ENCODE assay signal across 3 cellular contexts in genomic region chr16:84817206-84817605, GRCh38.
TF ChIP-seq lines count a peak whose summit lies in the region.

No MANE protein-coding gene starts in this region.

TF ChIP-seq in IMR-90, 13 proteins besides CTCF, POLR2A, EP300 and RAD21:
- TF ChIP-seq MXI1 (IDR thresholded peaks at IDR 0.05; ENCODE audit: borderline replicate concordance, low read depth, low read length), result no peak
- TF ChIP-seq ELK1 (IDR thresholded peaks at IDR 0.05; ENCODE audit: borderline replicate concordance, low read depth, low read length), result no peak
- no peak for TF ChIP-seq CEBPB (IDR thresholded peaks at IDR 0.05; ENCODE audit: low read depth, low read length)
- TF ChIP-seq MAZ (IDR thresholded peaks at IDR 0.05; ENCODE audit: borderline replicate concordance, low read depth, low read length), result no peak
- TF ChIP-seq CHD1 (IDR thresholded peaks at IDR 0.05; ENCODE audit: low read depth, low read length), result no peak
- no peak for TF ChIP-seq SMC3 (IDR thresholded peaks at IDR 0.05; ENCODE audit: low read depth, low read length)
- TF ChIP-seq NFE2L2 (IDR thresholded peaks at IDR 0.05; ENCODE audit: low read depth, low read length), result no peak

TF ChIP-seq in H1, 55 proteins besides CTCF, POLR2A, EP300 and RAD21:
- TF ChIP-seq SUZ12 (IDR thresholded peaks at IDR 0.05; ENCODE audit: low read length) (no peak), BACH1 (IDR thresholded peaks at IDR 0.05; ENCODE audit: low read length) (no peak), SIN3A (conservative IDR thresholded peaks at IDR 0.05 in 1 of 2, IDR thresholded peaks at IDR 0.05 in 1 of 2; ENCODE audit: low read depth in 1 of 2, low read length in 2 of 2) (no peak), SIRT6 (IDR thresholded peaks at IDR 0.05; ENCODE audit: low read length) (no peak), CHD2 (IDR thresholded peaks at IDR 0.05; ENCODE audit: low read length) (no peak), KDM5A (IDR thresholded peaks at IDR 0.05; ENCODE audit: low read length) (no peak), NRF1 (IDR thresholded peaks at IDR 0.05; ENCODE audit: low read depth, low read length) (no peak), KDM4A (IDR thresholded peaks at IDR 0.05; ENCODE audit: low read depth, low read length, severe bottlenecking) (no peak), TAF7 (optimal IDR thresholded peaks at IDR 0.05; ENCODE audit: borderline replicate concordance, low read depth, low read length) (no peak), CHD1 (IDR thresholded peaks at IDR 0.05; ENCODE audit: low read depth, low read length) (no peak), CTBP2 (IDR thresholded peaks at IDR 0.05; ENCODE audit: borderline replicate concordance, insufficient read depth, insufficient read length, low read length) (no peak), TCF12 (IDR thresholded peaks at IDR 0.05; ENCODE audit: low read depth, low read length) (no peak), CEBPB (IDR thresholded peaks at IDR 0.05; ENCODE audit: low read depth, low read length) (no peak), JUN (IDR thresholded peaks at IDR 0.05; ENCODE audit: low read depth, low read length) (no peak), GABPA (IDR thresholded peaks at IDR 0.05; ENCODE audit: borderline replicate concordance, insufficient read depth, low read length) (no peak), CREB1 (IDR thresholded peaks at IDR 0.05) (no peak), KDM1A (IDR thresholded peaks at IDR 0.05; ENCODE audit: borderline replicate concordance, low read length) (no peak), POU5F1 (IDR thresholded peaks at IDR 0.05; ENCODE audit: low read depth, low read length) (no peak), SP2 (IDR thresholded peaks at IDR 0.05; ENCODE audit: low read length) (no peak), MAFK (IDR thresholded peaks at IDR 0.05; ENCODE audit: low read depth, low read length) (no peak)

TF ChIP-seq in WTC11, 78 proteins besides CTCF, POLR2A, EP300 and RAD21:
- no peak for TF ChIP-seq ZNF512 (CRISPR knock-in tag; IDR thresholded peaks at IDR 0.05; ENCODE audit: borderline replicate concordance)
- no peak for TF ChIP-seq ZNF423 (CRISPR knock-in tag; IDR thresholded peaks at IDR 0.05)
- no peak for TF ChIP-seq ZNF532 (CRISPR knock-in tag; IDR thresholded peaks at IDR 0.05; ENCODE audit: borderline replicate concordance)
- no peak for TF ChIP-seq MXD4 (CRISPR knock-in tag; IDR thresholded peaks at IDR 0.05; ENCODE audit: borderline replicate concordance)
- no peak for TF ChIP-seq USF1 (CRISPR knock-in tag; IDR thresholded peaks at IDR 0.05)
- TF ChIP-seq NR3C1 (CRISPR knock-in tag; conservative IDR thresholded peaks at IDR 0.05; ENCODE audit: low read depth), result no peak
- no peak for TF ChIP-seq ELF4 (CRISPR knock-in tag; IDR thresholded peaks at IDR 0.05; ENCODE audit: low read depth)
- TF ChIP-seq EMX1 (CRISPR knock-in tag; IDR thresholded peaks at IDR 0.05), result no peak
- TF ChIP-seq ERG (CRISPR knock-in tag; IDR thresholded peaks at IDR 0.05), result no peak
- no peak for TF ChIP-seq ZNF396 (CRISPR knock-in tag; IDR thresholded peaks at IDR 0.05; ENCODE audit: borderline replicate concordance)
- TF ChIP-seq ZNF671 (CRISPR knock-in tag; IDR thresholded peaks at IDR 0.05), result no peak
